In the genomic region with DNA sequence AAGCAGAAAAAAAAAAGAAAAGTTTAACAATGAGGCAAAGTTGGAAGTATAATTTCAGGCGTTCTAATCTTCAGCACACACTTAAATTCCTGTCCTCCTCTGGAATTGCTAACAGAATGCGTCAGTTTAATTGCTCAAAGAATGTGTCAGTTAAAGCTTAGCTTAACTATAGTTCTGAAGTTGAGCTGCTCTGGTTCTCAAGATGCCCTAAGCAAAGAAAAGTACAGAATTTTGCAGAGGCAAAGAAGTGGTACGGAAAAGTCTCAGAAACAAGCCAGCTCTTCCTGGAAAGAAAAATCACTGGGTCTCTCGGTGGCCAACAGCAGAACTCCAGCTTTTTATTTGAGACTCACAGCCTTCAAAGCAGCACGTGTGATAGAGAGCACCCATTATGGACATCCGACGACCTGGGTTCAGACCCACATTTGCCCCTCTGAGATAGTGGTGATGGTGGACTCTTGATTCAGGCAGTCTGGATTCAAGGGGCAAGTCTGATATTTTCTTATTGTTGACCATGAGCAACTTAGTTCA, we compare ENCODE assay signal across 1 cellular context.
TF ChIP-seq lines count a peak whose summit lies in the region.

No MANE protein-coding gene starts in this region.

TF ChIP-seq in IMR-90, 13 proteins besides CTCF, POLR2A, EP300 and RAD21:
- TF ChIP-seq, protein P1, sequence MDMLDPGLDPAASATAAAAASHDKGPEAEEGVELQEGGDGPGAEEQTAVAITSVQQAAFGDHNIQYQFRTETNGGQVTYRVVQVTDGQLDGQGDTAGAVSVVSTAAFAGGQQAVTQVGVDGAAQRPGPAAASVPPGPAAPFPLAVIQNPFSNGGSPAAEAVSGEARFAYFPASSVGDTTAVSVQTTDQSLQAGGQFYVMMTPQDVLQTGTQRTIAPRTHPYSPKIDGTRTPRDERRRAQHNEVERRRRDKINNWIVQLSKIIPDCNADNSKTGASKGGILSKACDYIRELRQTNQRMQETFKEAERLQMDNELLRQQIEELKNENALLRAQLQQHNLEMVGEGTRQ (IDR thresholded peaks at IDR 0.05; ENCODE audit: low read depth, low read length), result no peak
- TF ChIP-seq, protein P2, sequence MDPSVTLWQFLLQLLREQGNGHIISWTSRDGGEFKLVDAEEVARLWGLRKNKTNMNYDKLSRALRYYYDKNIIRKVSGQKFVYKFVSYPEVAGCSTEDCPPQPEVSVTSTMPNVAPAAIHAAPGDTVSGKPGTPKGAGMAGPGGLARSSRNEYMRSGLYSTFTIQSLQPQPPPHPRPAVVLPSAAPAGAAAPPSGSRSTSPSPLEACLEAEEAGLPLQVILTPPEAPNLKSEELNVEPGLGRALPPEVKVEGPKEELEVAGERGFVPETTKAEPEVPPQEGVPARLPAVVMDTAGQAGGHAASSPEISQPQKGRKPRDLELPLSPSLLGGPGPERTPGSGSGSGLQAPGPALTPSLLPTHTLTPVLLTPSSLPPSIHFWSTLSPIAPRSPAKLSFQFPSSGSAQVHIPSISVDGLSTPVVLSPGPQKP (IDR thresholded peaks at IDR 0.05; ENCODE audit: borderline replicate concordance, low read depth, low read length), result no peak
- TF ChIP-seq MAFK (IDR thresholded peaks at IDR 0.05; ENCODE audit: low read depth, low read length) (no peak), FOS (IDR thresholded peaks at IDR 0.05; ENCODE audit: low read depth, low read length) (no peak), CHD1 (IDR thresholded peaks at IDR 0.05; ENCODE audit: low read depth, low read length) (no peak), BHLHE40 (IDR thresholded peaks at IDR 0.05; ENCODE audit: low read depth, low read length) (no peak), MXI1 (IDR thresholded peaks at IDR 0.05; ENCODE audit: borderline replicate concordance, low read depth, low read length) (no peak), MAZ (IDR thresholded peaks at IDR 0.05; ENCODE audit: borderline replicate concordance, low read depth, low read length) (no peak), RCOR1 (IDR thresholded peaks at IDR 0.05; ENCODE audit: insufficient replicate concordance, low read length) (no peak), RFX5 (IDR thresholded peaks at IDR 0.05; ENCODE audit: low read depth, low read length) (no peak), CEBPB (IDR thresholded peaks at IDR 0.05; ENCODE audit: low read depth, low read length) (no peak), NFE2L2 (IDR thresholded peaks at IDR 0.05; ENCODE audit: low read depth, low read length) (no peak), SMC3 (IDR thresholded peaks at IDR 0.05; ENCODE audit: low read depth, low read length) (no peak)
